In genomic region chr12:53378705-53379388, GRCh38 we compare ENCODE assay signal across 1 cellular context.
A peak's percentile ranks its signal among the peaks of the same experiment; 100 is the strongest.
TF ChIP-seq lines count a peak whose summit lies in the region.

No MANE protein-coding gene starts in this region.

TF ChIP-seq in H1, 55 proteins besides CTCF, POLR2A, EP300 and RAD21:
- no peak for TF ChIP-seq RNF2 (IDR thresholded peaks at IDR 0.05; ENCODE audit: borderline replicate concordance, low read depth, low read length, missing control alignments, poor library complexity, severe bottlenecking)
- no peak for TF ChIP-seq CTBP2 (IDR thresholded peaks at IDR 0.05; ENCODE audit: borderline replicate concordance, insufficient read depth, insufficient read length, low read length)
- TF ChIP-seq GTF2F1 (IDR thresholded peaks at IDR 0.05; ENCODE audit: borderline replicate concordance, low read depth, low read length), result no peak
- no peak for TF ChIP-seq GABPA (IDR thresholded peaks at IDR 0.05; ENCODE audit: borderline replicate concordance, insufficient read depth, low read length)
- no peak for TF ChIP-seq SP2 (IDR thresholded peaks at IDR 0.05; ENCODE audit: low read length)
- 0 out of 2 replicates have a peak, but pooled peaks have one; percentile 27 for TF ChIP-seq SP1 (IDR thresholded peaks at IDR 0.05; ENCODE audit: low read depth, low read length)
- no peak for TF ChIP-seq BRCA1 (IDR thresholded peaks at IDR 0.05; ENCODE audit: low read depth, low read length)
- TF ChIP-seq SIX5 (IDR thresholded peaks at IDR 0.05; ENCODE audit: low read depth, low read length), result no peak
- TF ChIP-seq CREB1 (IDR thresholded peaks at IDR 0.05), result no peak
- TF ChIP-seq CHD1 (IDR thresholded peaks at IDR 0.05; ENCODE audit: low read depth, low read length), result no peak
- TF ChIP-seq RXRA (IDR thresholded peaks at IDR 0.05; ENCODE audit: insufficient read depth, low read depth, low read length), result no peak
- TF ChIP-seq CHD7 (IDR thresholded peaks at IDR 0.05; ENCODE audit: insufficient replicate concordance, low read length), result no peak
- TF ChIP-seq RBBP5 (IDR thresholded peaks at IDR 0.05; ENCODE audit: borderline replicate concordance, low read depth, low read length), result no peak
- TF ChIP-seq TBP (IDR thresholded peaks at IDR 0.05; ENCODE audit: low read depth, low read length), result no peak
- TF ChIP-seq MAFK (IDR thresholded peaks at IDR 0.05; ENCODE audit: low read depth, low read length), result no peak
- TF ChIP-seq TCF12 (IDR thresholded peaks at IDR 0.05; ENCODE audit: low read depth, low read length), result no peak
- TF ChIP-seq, protein P1, sequence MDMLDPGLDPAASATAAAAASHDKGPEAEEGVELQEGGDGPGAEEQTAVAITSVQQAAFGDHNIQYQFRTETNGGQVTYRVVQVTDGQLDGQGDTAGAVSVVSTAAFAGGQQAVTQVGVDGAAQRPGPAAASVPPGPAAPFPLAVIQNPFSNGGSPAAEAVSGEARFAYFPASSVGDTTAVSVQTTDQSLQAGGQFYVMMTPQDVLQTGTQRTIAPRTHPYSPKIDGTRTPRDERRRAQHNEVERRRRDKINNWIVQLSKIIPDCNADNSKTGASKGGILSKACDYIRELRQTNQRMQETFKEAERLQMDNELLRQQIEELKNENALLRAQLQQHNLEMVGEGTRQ (IDR thresholded peaks at IDR 0.05; ENCODE audit: low read length), result no peak
- TF ChIP-seq TAF7 (optimal IDR thresholded peaks at IDR 0.05; ENCODE audit: borderline replicate concordance, low read depth, low read length), result no peak
- no peak; the same call in 1 of the 2 replicates for TF ChIP-seq POLR2AphosphoS5 (IDR thresholded peaks at IDR 0.05; ENCODE audit: low read depth, low read length)
- peak; percentile 84 for TF ChIP-seq PHF8 (conservative IDR thresholded peaks at IDR 0.05; ENCODE audit: low read depth, low read length)
- TF ChIP-seq ASH2L (IDR thresholded peaks at IDR 0.05; ENCODE audit: low read length), result peak; percentile 44
- TF ChIP-seq, protein P2, sequence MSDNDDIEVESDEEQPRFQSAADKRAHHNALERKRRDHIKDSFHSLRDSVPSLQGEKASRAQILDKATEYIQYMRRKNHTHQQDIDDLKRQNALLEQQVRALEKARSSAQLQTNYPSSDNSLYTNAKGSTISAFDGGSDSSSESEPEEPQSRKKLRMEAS (IDR thresholded peaks at IDR 0.05), result no peak
- no peak for TF ChIP-seq JUND (IDR thresholded peaks at IDR 0.05; ENCODE audit: low read length)
- no peak for TF ChIP-seq SIRT6 (IDR thresholded peaks at IDR 0.05; ENCODE audit: low read length)
- no peak for TF ChIP-seq SAP30 (IDR thresholded peaks at IDR 0.05; ENCODE audit: insufficient read depth, insufficient replicate concordance, low read length)
- TF ChIP-seq HDAC2 (IDR thresholded peaks at IDR 0.05; ENCODE audit: borderline replicate concordance in 1 of 2, low read depth in 2 of 2, low read length in 2 of 2), result no peak
- no peak for TF ChIP-seq EGR1 (IDR thresholded peaks at IDR 0.05; ENCODE audit: borderline replicate concordance, low read depth, low read length)
- 0 out of 2 replicates have a peak, but pooled peaks have one; percentile 14 for TF ChIP-seq TEAD4 (IDR thresholded peaks at IDR 0.05; ENCODE audit: low read depth, low read length)
- TF ChIP-seq, protein P3, sequence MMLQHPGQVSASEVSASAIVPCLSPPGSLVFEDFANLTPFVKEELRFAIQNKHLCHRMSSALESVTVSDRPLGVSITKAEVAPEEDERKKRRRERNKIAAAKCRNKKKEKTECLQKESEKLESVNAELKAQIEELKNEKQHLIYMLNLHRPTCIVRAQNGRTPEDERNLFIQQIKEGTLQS (IDR thresholded peaks at IDR 0.05; ENCODE audit: insufficient read depth, low read depth, low read length), result no peak
- no peak for TF ChIP-seq SUZ12 (IDR thresholded peaks at IDR 0.05; ENCODE audit: low read length)
- TF ChIP-seq, protein P4, sequence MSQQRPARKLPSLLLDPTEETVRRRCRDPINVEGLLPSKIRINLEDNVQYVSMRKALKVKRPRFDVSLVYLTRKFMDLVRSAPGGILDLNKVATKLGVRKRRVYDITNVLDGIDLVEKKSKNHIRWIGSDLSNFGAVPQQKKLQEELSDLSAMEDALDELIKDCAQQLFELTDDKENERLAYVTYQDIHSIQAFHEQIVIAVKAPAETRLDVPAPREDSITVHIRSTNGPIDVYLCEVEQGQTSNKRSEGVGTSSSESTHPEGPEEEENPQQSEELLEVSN (IDR thresholded peaks at IDR 0.05), result no peak
- TF ChIP-seq KDM5A (IDR thresholded peaks at IDR 0.05; ENCODE audit: low read length), result no peak
- no peak for TF ChIP-seq KDM4A (IDR thresholded peaks at IDR 0.05; ENCODE audit: low read depth, low read length, severe bottlenecking)
- no peak for TF ChIP-seq BCL11A (IDR thresholded peaks at IDR 0.05; ENCODE audit: low read depth in 2 of 2, low read length in 2 of 2)
- TF ChIP-seq SIN3A (conservative IDR thresholded peaks at IDR 0.05 in 1 of 2, IDR thresholded peaks at IDR 0.05 in 1 of 2; ENCODE audit: low read depth in 1 of 2, low read length in 2 of 2), result 0 out of 4 replicates have a peak, but pooled peaks of 1 of the 2 experiments have one; percentile 7
- TF ChIP-seq POU5F1 (IDR thresholded peaks at IDR 0.05; ENCODE audit: low read depth, low read length), result no peak
